ENCODE assay signal across 20 cellular contexts in genomic region chr18:13973061-13973460, GRCh38. TPM values are rescaled to one million over a fixed set of nuclear protein-coding genes. Genes with fewer than 3 reads are reported as not detected.
DNase-seq lines count a peak whose midpoint lies in the region; ATAC-seq and TF ChIP-seq lines count a peak whose summit lies in the region.
"Had no signal": no experiment of that assay in that cellular context is flagged by ENCODE, and none has a peak within 500 bp of the region (broad histone marks: within the 10 kb centered on the region; RNA-seq: fewer than 3 reads in every experiment).

No MANE protein-coding gene starts in this region.

- ATAC-seq in HCT116 (0 out of 2 replicates have a peak, but pooled peaks have one; percentile 42), HG03342 (IDR thresholded peaks at IDR 0.05; ENCODE audit: unreplicated experiment) (no peak)
- no peak for ATAC-seq in activated CD8-positive, alpha-beta memory T cell treated with anti-CD3 and anti-CD28 coated beads, Interleukin-2, amount 10 ng/mL, durations not matched to agents 7 days and 5 days
- ATAC-seq: PC-3 had no signal

- no peak for TF ChIP-seq RAD21 in HCT116 (IDR thresholded peaks at IDR 0.05; ENCODE audit: low read depth)

- no peaks in the 10 kb centered on the region for H3F3A ChIP-seq in neural progenitor cell (ENCODE audit: low read depth)

- in situ Hi-C loops in G401 (cut with HindIII; ENCODE audit: low sequenced_read_pairs), result no loop called here

- intact Hi-C loops in HCT116 (cut with micrococcal nuclease), result no loop called here

- TF ChIP-seq CTCF in HCT116 (IDR thresholded peaks at IDR 0.05 in 2 of 3, conservative IDR thresholded peaks at IDR 0.05 in 1 of 3; ENCODE audit: borderline replicate concordance in 1 of 3, insufficient read depth in 1 of 3, low read depth in 2 of 3, low read length in 2 of 3) (no peak), endodermal cell (conservative IDR thresholded peaks at IDR 0.05) (peak; percentile 59), neural progenitor cell (IDR thresholded peaks at IDR 0.05) (peak; percentile 5)

- CTCF ChIA-PET in HCT116 (lab: Charles Lee), result interaction anchor here (1.5 kb wide), 1 partner anchor 114 kb away, joined by 4 read pairs; no protein-coding TSS in a partner anchor
- CTCF ChIA-PET in activated CD8-positive, alpha-beta memory T cell treated with anti-CD3 and anti-CD28 coated beads, Interleukin-2, amount 10 ng/mL, durations not matched to agents 7 days and 5 days (lab: Charles Lee), result no interaction called here

- H3K9me3 Mint-ChIP-seq in endodermal cell (peaks cover 19% of the 10 kb centered on the region), neural progenitor cell (peaks cover 5% of the 10 kb centered on the region)
- H3K9me3 Mint-ChIP-seq in activated CD8-positive, alpha-beta memory T cell treated with anti-CD3 and anti-CD28 coated beads, Interleukin-2, amount 10 ng/mL, durations not matched to agents 7 days and 5 days (ENCODE audit: low read depth), result no peaks in the 10 kb centered on the region

- TF ChIP-seq POLR2A in HCT116 (IDR thresholded peaks at IDR 0.05; ENCODE audit: borderline replicate concordance, extremely low read depth, insufficient read depth, insufficient read length), result no peak

- H4K20me1 ChIP-seq in HCT116 (ENCODE audit: insufficient read depth), result no peaks in the 10 kb centered on the region
- H4K20me1 ChIP-seq in neural progenitor cell (ENCODE audit: low read depth), result no peaks in the 10 kb centered on the region

- H3K27me3 Mint-ChIP-seq in endodermal cell (ENCODE audit: insufficient read depth) (no peaks in the 10 kb centered on the region), neural progenitor cell (ENCODE audit: insufficient read depth, low read depth) (peaks cover 2% of the 10 kb centered on the region)
- no peaks in the 10 kb centered on the region for H3K27me3 Mint-ChIP-seq in activated CD8-positive, alpha-beta memory T cell treated with anti-CD3 and anti-CD28 coated beads, Interleukin-2, amount 10 ng/mL, durations not matched to agents 7 days and 5 days

- H3K9me3 ChIP-seq in HCT116 (ENCODE audit: control insufficient read depth in 1 of 2, insufficient read depth in 1 of 2, low read depth in 1 of 2, low read length in 2 of 2), result no peaks in the 10 kb centered on the region
- no peaks in the 10 kb centered on the region for H3K9me3 ChIP-seq in endodermal cell (ENCODE audit: control insufficient read depth, low read length)
- H3K9me3 ChIP-seq in neural progenitor cell (ENCODE audit: low read depth), result no peaks in the 10 kb centered on the region

- WGBS in endodermal cell (ENCODE audit: insufficient coverage in 1 of 2, insufficient read length in 1 of 2), 2 experiments, result 62 to 67% methylated on average over 4 of the region's 4 CpGs

- H3K9ac ChIP-seq in HCT116 (ENCODE audit: low read length) (no peak overlapping the region), endodermal cell (ENCODE audit: extremely low read depth, low read length, poor library complexity, severe bottlenecking) (no peak overlapping the region), neural progenitor cell (no peak overlapping the region)

- H3K4me1 Mint-ChIP-seq in endodermal cell (no peaks in the 10 kb centered on the region), neural progenitor cell (no peaks in the 10 kb centered on the region)
- H3K4me1 Mint-ChIP-seq in activated CD8-positive, alpha-beta memory T cell treated with anti-CD3 and anti-CD28 coated beads, Interleukin-2, amount 10 ng/mL, durations not matched to agents 7 days and 5 days, result no peaks in the 10 kb centered on the region

- H3K4me3 ChIP-seq in HCT116 (replicated peaks in 1 of 2; ENCODE audit: low read depth in 1 of 2, low read length in 2 of 2) (no peak overlapping the region), endodermal cell (ENCODE audit: low read length) (no peak overlapping the region), neural progenitor cell (no peak overlapping the region)

- no peaks in the 10 kb centered on the region for H3K9me2 ChIP-seq in HCT116 (ENCODE audit: insufficient read depth)

- H3K4me3 Mint-ChIP-seq in endodermal cell, result no peak overlapping the region
- no peak overlapping the region for H3K4me3 Mint-ChIP-seq in neural progenitor cell
- no peak overlapping the region for H3K4me3 Mint-ChIP-seq in activated CD8-positive, alpha-beta memory T cell treated with anti-CD3 and anti-CD28 coated beads, Interleukin-2, amount 10 ng/mL, durations not matched to agents 7 days and 5 days

- H3K36me3 ChIP-seq in HCT116 (ENCODE audit: control insufficient read depth in 1 of 2, insufficient read depth in 2 of 2, low read length in 2 of 2), result no peaks in the 10 kb centered on the region
- H3K36me3 ChIP-seq in endodermal cell (ENCODE audit: control insufficient read depth, insufficient read depth, low read length), result no peaks in the 10 kb centered on the region
- no peaks in the 10 kb centered on the region for H3K36me3 ChIP-seq in neural progenitor cell

- H2AFZ ChIP-seq in HCT116 (ENCODE audit: low read depth, low read length, poor library complexity, severe bottlenecking), result no peak overlapping the region
- H2AFZ ChIP-seq in neural progenitor cell (replicated peaks), result no peak overlapping the region

- H3K27me3 ChIP-seq in HCT116 (ENCODE audit: insufficient read depth, low read length) (no peaks in the 10 kb centered on the region), endodermal cell (ENCODE audit: control insufficient read depth, insufficient read depth, low read length, poor library complexity, severe bottlenecking) (no peaks in the 10 kb centered on the region), neural progenitor cell (no peaks in the 10 kb centered on the region)

- H3K27ac ChIP-seq in HCT116 (ENCODE audit: low read depth, low read length) (no peak overlapping the region), endodermal cell (ENCODE audit: low read depth, low read length) (no peak overlapping the region), neural progenitor cell (no peak overlapping the region)
- H3K27ac ChIP-seq: RWPE1 had no signal

- no peak overlapping the region for H3K4me2 ChIP-seq in HCT116 (ENCODE audit: low read length)
- no peak overlapping the region for H3K4me2 ChIP-seq in neural progenitor cell

- H3K27ac Mint-ChIP-seq in endodermal cell, result no peak overlapping the region
- no peak overlapping the region for H3K27ac Mint-ChIP-seq in neural progenitor cell
- H3K27ac Mint-ChIP-seq in activated CD8-positive, alpha-beta memory T cell treated with anti-CD3 and anti-CD28 coated beads, Interleukin-2, amount 10 ng/mL, durations not matched to agents 7 days and 5 days, result no peak overlapping the region

- H3K79me2 ChIP-seq in HCT116 (ENCODE audit: insufficient read depth, low read length) (no peaks in the 10 kb centered on the region), neural progenitor cell (ENCODE audit: low read depth) (no peaks in the 10 kb centered on the region)

- no TSS peak for BruUV-seq in HCT116 (replicated peaks; lab: Mats Ljungman, UMichigan)

- RAD21 ChIA-PET in HCT116 (lab: Charles Lee; ENCODE audit: low non-redundant PET in 1 of 2, low total read pairs in 2 of 2, uncharacterized antibody in 2 of 2, unreplicated experiment in 2 of 2), result no interaction called here

- peak; percentile 23 for DNase-seq in G401 (ENCODE audit: low spot score)
- no peak for DNase-seq in HCT116 (ENCODE audit: low read depth, low spot score)
- peak; percentile 68 for DNase-seq in endodermal cell
- DNase-seq in neural progenitor cell (ENCODE audit: low spot score), result peak; percentile 11
- no peak for DNase-seq in activated CD8-positive, alpha-beta memory T cell treated with anti-CD3 and anti-CD28 coated beads, Interleukin-2, amount 10 ng/mL, durations not matched to agents 7 days and 5 days
- DNase-seq in mesenteric fat pad (ENCODE audit: low spot score), result no peak
- DNase-seq: ACHN, AML-193, COR-L47, HCEC 1CT, Kasumi-1, NCI-H1105, NCI-H2081, NCI-H226, NCI-H526, PC-3, SIG-M5 had no signal

- no peaks in the 10 kb centered on the region for H3K4me1 ChIP-seq in HCT116 (ENCODE audit: control insufficient read depth in 1 of 2, insufficient read depth in 2 of 2, low read length in 2 of 2)
- no peaks in the 10 kb centered on the region for H3K4me1 ChIP-seq in endodermal cell (ENCODE audit: control insufficient read depth, insufficient read depth, low read length)
- no peaks in the 10 kb centered on the region for H3K4me1 ChIP-seq in neural progenitor cell

- POLR2A ChIA-PET in HCT116 (lab: Charles Lee), result no interaction called here

- H3K36me3 Mint-ChIP-seq in endodermal cell (ENCODE audit: low read depth), result no peaks in the 10 kb centered on the region
- H3K36me3 Mint-ChIP-seq in neural progenitor cell, result no peaks in the 10 kb centered on the region
- no peaks in the 10 kb centered on the region for H3K36me3 Mint-ChIP-seq in activated CD8-positive, alpha-beta memory T cell treated with anti-CD3 and anti-CD28 coated beads, Interleukin-2, amount 10 ng/mL, durations not matched to agents 7 days and 5 days

TF ChIP-seq in HCT116, 20 proteins besides CTCF, POLR2A, EP300 and RAD21 (continues in another document):
- TF ChIP-seq EGR1 (IDR thresholded peaks at IDR 0.05; ENCODE audit: low read depth) (no peak), MAX (IDR thresholded peaks at IDR 0.05) (no peak), EZH2 (IDR thresholded peaks at IDR 0.05) (no peak), ZBTB33 (IDR thresholded peaks at IDR 0.05; ENCODE audit: extremely low read depth, insufficient replicate concordance, low read length) (no peak)

RNA-seq across cellular contexts. Expression of gene MC2R, which starts 57.7 kb away (rescaled TPM):
- not detected in 2 replicates for total RNA-seq in G401 (2014; rRNA removed; shearing (Covaris generic))
- total RNA-seq in HCT116 (2021; ENCODE audit: unreplicated experiment) (not detected), endodermal cell (not detected), neural progenitor cell (ENCODE audit: low replicate concordance) (not detected in 2 replicates), mesenteric fat pad (not detected)
- not detected in 2 replicates for polyA plus RNA-seq in HCT116 (2012)
- polyA plus RNA-seq in endodermal cell (2013, experiment 1 of 2), result not detected
- polyA plus RNA-seq in endodermal cell (2013, experiment 2 of 2), result not detected
- total RNA-seq in activated CD8-positive, alpha-beta memory T cell treated with anti-CD3 and anti-CD28 coated beads, Interleukin-2, amount 10 ng/mL, durations not matched to agents 7 days and 5 days, result not detected
- total RNA-seq: PC-3; T-helper 1 cell treated with Interleukin-12 subunit alpha and Interleukin-12 subunit beta and Interleukin-4 antibody, amounts not matched to agents 30 ng/mL and 1 ng/mL, for 36 hours had no signal

Comparison
In these comparisons a context has a peak if more than half of its experiments do, and no peak if none do; other contexts are left out.
1. DNase-seq: peak in G401 (single experiment), endodermal cell (single experiment) and neural progenitor cell (single experiment); none in HCT116 (single experiment), activated CD8-positive, alpha-beta memory T cell treated with anti-CD3 and anti-CD28 coated beads, Interleukin-2, amount 10 ng/mL, durations not matched to agents 7 days and 5 days (single experiment) and mesenteric fat pad (single experiment).
2. CTCF ChIP-seq: peak in endodermal cell (single experiment) and neural progenitor cell (single experiment); none in HCT116 (0 of 3).